Comparison of ENCODE assay signal across 1 cellular context in the genomic region with DNA sequence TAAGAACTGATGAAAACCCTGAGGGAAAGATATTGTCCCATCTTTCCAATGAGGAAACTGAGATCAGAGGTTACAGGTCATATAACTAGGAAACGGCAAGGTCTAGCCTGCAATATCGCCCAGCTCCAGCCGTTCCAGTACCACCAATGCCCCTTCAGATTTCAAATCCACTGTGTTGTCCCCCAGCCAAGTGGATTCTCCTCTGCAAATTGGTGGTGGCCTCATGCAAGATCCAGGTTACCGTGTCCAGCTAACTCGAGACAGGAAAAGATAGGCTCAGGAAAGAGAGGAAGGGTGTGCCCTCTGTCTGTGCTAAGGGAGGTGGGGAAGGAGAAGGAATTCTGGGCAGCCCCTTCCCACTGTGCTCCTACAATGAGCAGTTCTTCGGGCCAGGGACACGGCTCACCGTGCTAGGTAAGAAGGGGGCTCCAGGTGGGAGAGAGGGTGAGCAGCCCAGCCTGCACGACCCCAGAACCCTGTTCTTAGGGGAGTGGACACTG.
A peak's percentile ranks its signal among the peaks of the same experiment; 100 is the strongest.
TF ChIP-seq lines count a peak whose summit lies in the region.

No MANE protein-coding gene starts in this region.

TF ChIP-seq in H1, 55 proteins besides CTCF, POLR2A, EP300 and RAD21:
- no peak for TF ChIP-seq TAF7 (optimal IDR thresholded peaks at IDR 0.05; ENCODE audit: borderline replicate concordance, low read depth, low read length)
- no peak for TF ChIP-seq MAFK (IDR thresholded peaks at IDR 0.05; ENCODE audit: low read depth, low read length)
- no peak for TF ChIP-seq GTF2F1 (IDR thresholded peaks at IDR 0.05; ENCODE audit: borderline replicate concordance, low read depth, low read length)
- 0 out of 2 replicates have a peak, but pooled peaks have one; percentile 13 for TF ChIP-seq POLR2AphosphoS5 (IDR thresholded peaks at IDR 0.05; ENCODE audit: low read depth, low read length)
- no peak for TF ChIP-seq RXRA (IDR thresholded peaks at IDR 0.05; ENCODE audit: insufficient read depth, low read depth, low read length)
